ENCODE assay signal across 15 cellular contexts in genomic region chr10:32065871-32066270, GRCh38. TPM values are rescaled to one million over a fixed set of nuclear protein-coding genes. Genes with fewer than 3 reads are reported as not detected.
DNase-seq lines count a peak whose midpoint lies in the region; ATAC-seq and TF ChIP-seq lines count a peak whose summit lies in the region.
"Had no signal": no experiment of that assay in that cellular context is flagged by ENCODE, and none has a peak within 500 bp of the region (broad histone marks: within the 10 kb centered on the region; RNA-seq: fewer than 3 reads in every experiment).

No MANE protein-coding gene starts in this region.

- H3K27ac Mint-ChIP-seq in endothelial cell (ENCODE audit: unreplicated experiment): no peak overlapping the region

- peak; percentile 53 for ATAC-seq in left lobe of liver
- ATAC-seq in HG03442 (IDR thresholded peaks at IDR 0.05; ENCODE audit: unreplicated experiment): no peak

- no peaks in the 10 kb centered on the region for H3K36me3 Mint-ChIP-seq in endothelial cell (ENCODE audit: low read depth, unreplicated experiment)
- H3K36me3 Mint-ChIP-seq: CD8-positive, alpha-beta memory T cell had no signal

- H3K27me3 Mint-ChIP-seq in endothelial cell (ENCODE audit: unreplicated experiment): no peaks in the 10 kb centered on the region
- H3K27me3 Mint-ChIP-seq: CD8-positive, alpha-beta memory T cell had no signal

- no peaks in the 10 kb centered on the region for H3K27me3 ChIP-seq in MG63
- H3K27me3 ChIP-seq: cardiac muscle cell, uterus had no signal

- TF ChIP-seq CTCF in endothelial cell (IDR thresholded peaks at IDR 0.05; ENCODE audit: unreplicated experiment): no peak

- H3K4me3 ChIP-seq in MG63: no peak overlapping the region
- H3K4me3 ChIP-seq: cardiac muscle cell, uterus had no signal

- no peak overlapping the region for H3K4me3 Mint-ChIP-seq in endothelial cell (ENCODE audit: unreplicated experiment)
- H3K4me3 Mint-ChIP-seq: CD8-positive, alpha-beta memory T cell; neural crest cell had no signal

- H3K9me3 ChIP-seq in MG63: peaks cover 6% of the 10 kb centered on the region; the same call in 1 of the 2 replicates
- H3K9me3 ChIP-seq: uterus had no signal

- H3K9me3 Mint-ChIP-seq in endothelial cell (ENCODE audit: unreplicated experiment): no peaks in the 10 kb centered on the region
- H3K9me3 Mint-ChIP-seq: CD8-positive, alpha-beta memory T cell; neural crest cell had no signal

- H3K36me3 ChIP-seq in MG63: no peaks in the 10 kb centered on the region
- H3K36me3 ChIP-seq: cardiac muscle cell, uterus had no signal

- H3K4me1 Mint-ChIP-seq in endothelial cell (ENCODE audit: unreplicated experiment): no peaks in the 10 kb centered on the region
- H3K4me1 Mint-ChIP-seq: CD8-positive, alpha-beta memory T cell; neural crest cell had no signal

- peak; percentile 54 for DNase-seq in Ammon's horn (ENCODE audit: low spot score)
- peak; percentile 15 for DNase-seq in MG63
- DNase-seq in astrocyte of the hippocampus (ENCODE audit: low read depth, low spot score): peak; percentile 17
- no peak for DNase-seq in left lobe of liver (ENCODE audit: low spot score)
- DNase-seq in endothelial cell (ENCODE audit: low spot score): no peak
- no peak for DNase-seq in NCI-H345 treated with DMSO at 0.1 percent for 48 hours (lab: John Stamatoyannopoulos, UW; ENCODE audit: unreplicated experiment)
- no peak for DNase-seq in NCI-H1092 treated with DMSO at 0.1 percent for 48 hours (lab: John Stamatoyannopoulos, UW)
- DNase-seq: CD8-positive, alpha-beta memory T cell; NCI-H2227 treated with DMSO at 0.1 percent for 48 hours; Right ventricle myocardium superior; stimulated activated CD8-positive, alpha-beta memory T cell treated with anti-CD3 and anti-CD28 coated beads, Interleukin-4, amount 100 ng/mL, for 48 hours; uterus had no signal

RNA-seq across cellular contexts. Expression of gene KIF5B, which starts 9.6 kb away (rescaled TPM):
- total RNA-seq in MG63 (2014; rRNA removed; shearing (Covaris generic); ENCODE audit: low replicate concordance): 27.7 and 52.2 TPM in 2 replicates
- 14.9 TPM for total RNA-seq in left lobe of liver
- total RNA-seq in endothelial cell (ENCODE audit: unreplicated experiment): 102 TPM

Comparison
In these comparisons a context has a peak if more than half of its experiments do, and no peak if none do; other contexts are left out.
1. DNase-seq: peak in Ammon's horn (single experiment), MG63 (single experiment) and astrocyte of the hippocampus (single experiment); none in left lobe of liver (single experiment), endothelial cell (single experiment), NCI-H345 treated with DMSO at 0.1 percent for 48 hours (single experiment) and NCI-H1092 treated with DMSO at 0.1 percent for 48 hours (single experiment).